ENCODE assay signal across 1 cellular context in the genomic region with DNA sequence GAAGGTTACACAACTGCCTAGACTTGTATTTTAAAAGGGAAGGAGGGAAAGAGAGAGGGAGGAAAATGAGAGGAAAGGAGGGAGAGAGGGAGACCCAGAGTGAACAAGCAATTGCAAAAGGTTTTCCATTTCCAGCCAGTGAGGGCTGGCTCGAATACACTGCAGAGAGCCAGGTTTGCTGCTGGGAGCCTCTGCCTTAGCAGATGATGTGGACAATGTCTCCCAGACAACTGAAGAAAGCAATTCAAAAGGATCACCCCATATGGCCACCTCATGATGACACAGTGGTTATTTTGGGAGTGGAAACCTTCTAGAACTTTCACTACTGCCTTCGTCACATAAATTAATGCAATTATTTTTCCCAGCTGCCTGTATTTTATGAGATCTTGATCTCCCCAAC.
TF ChIP-seq lines count a peak whose summit lies in the region.

No MANE protein-coding gene starts in this region.

TF ChIP-seq in GM23338, 12 proteins besides CTCF, POLR2A, EP300 and RAD21 (continued from another document):
- TF ChIP-seq ZNF462 (CRISPR knock-in tag; IDR thresholded peaks at IDR 0.05) (no peak), ZNF114 (CRISPR knock-in tag; IDR thresholded peaks at IDR 0.05) (no peak), ZNF331 (CRISPR knock-in tag; IDR thresholded peaks at IDR 0.05; ENCODE audit: low read depth) (no peak)
